In genomic region chr1:6860401-6860800, GRCh38 we compare ENCODE assay signal across 8 cellular contexts.
A peak's percentile ranks its signal among the peaks of the same experiment; 100 is the strongest.
DNase-seq lines count a peak whose midpoint lies in the region; ATAC-seq and TF ChIP-seq lines count a peak whose summit lies in the region.
"Had no signal": no experiment of that assay in that cellular context is flagged by ENCODE, and none has a peak within 500 bp of the region (broad histone marks: within the 10 kb centered on the region; RNA-seq: fewer than 3 reads in every experiment).

No MANE protein-coding gene starts in this region.

- BruUV-seq in HCT116 (replicated peaks; lab: Mats Ljungman, UMichigan) (no TSS peak), PC-3 (replicated peaks; lab: Mats Ljungman, UMichigan) (no TSS peak)

- H4K20me1 ChIP-seq in HCT116 (ENCODE audit: insufficient read depth) (no peaks in the 10 kb centered on the region; the same call in 1 of the 2 replicates), PC-3 (ENCODE audit: low read length) (no peaks in the 10 kb centered on the region)

- intact Hi-C loops in HCT116 (cut with micrococcal nuclease), result no loop called here
- intact Hi-C loops in PC-3 (cut with micrococcal nuclease), result no loop called here

- H3K4me1 ChIP-seq in HCT116 (ENCODE audit: control insufficient read depth in 1 of 2, insufficient read depth in 2 of 2, low read length in 2 of 2) (peaks cover 32 to 36% of the 10 kb centered on the region in 2 experiments), PC-3 (ENCODE audit: insufficient read depth, low read length) (peaks cover 6% of the 10 kb centered on the region; the same call in 1 of the 2 replicates)

- ATAC-seq in HCT116, result peak; percentile 70
- ATAC-seq in PC-3, result no peak
- ATAC-seq in HG03432 (IDR thresholded peaks at IDR 0.05; ENCODE audit: unreplicated experiment), result no peak

- TF ChIP-seq CTCF in HCT116 (IDR thresholded peaks at IDR 0.05 in 2 of 3, conservative IDR thresholded peaks at IDR 0.05 in 1 of 3; ENCODE audit: borderline replicate concordance in 1 of 3, insufficient read depth in 1 of 3, low read depth in 2 of 3, low read length in 2 of 3), result no peak
- TF ChIP-seq CTCF in PC-3 (conservative IDR thresholded peaks at IDR 0.05; ENCODE audit: low read depth, low read length), result no peak

- TF ChIP-seq POLR2A in HCT116 (IDR thresholded peaks at IDR 0.05; ENCODE audit: borderline replicate concordance, extremely low read depth, insufficient read depth, insufficient read length), result no peak

- RAD21 ChIA-PET in HCT116 (lab: Charles Lee; ENCODE audit: low non-redundant PET in 1 of 2, low total read pairs in 2 of 2, uncharacterized antibody in 2 of 2, unreplicated experiment in 2 of 2), result no interaction called here

- POLR2A ChIA-PET in HCT116 (lab: Charles Lee) (no interaction called here), PC-3 (lab: Charles Lee; ENCODE audit: unreplicated experiment) (no interaction called here)

- CTCF ChIA-PET in HCT116 (lab: Charles Lee) (interaction anchor here (0.7 kb wide), 2 partner anchors 65 to 159 kb away, joined by 3 read pairs; no protein-coding TSS in a partner anchor), PC-3 (lab: Charles Lee) (no interaction called here)

- no peaks in the 10 kb centered on the region for H3F3A ChIP-seq in PC-3 (ENCODE audit: low read length, unreplicated experiment)

- H3K4me2 ChIP-seq in HCT116 (ENCODE audit: low read length) (peak overlapping the region; percentile 78), PC-3 (ENCODE audit: low read length) (no peak overlapping the region)

- no peaks in the 10 kb centered on the region for H3K36me3 ChIP-seq in HCT116 (ENCODE audit: control insufficient read depth in 1 of 2, insufficient read depth in 2 of 2, low read length in 2 of 2)
- H3K36me3 ChIP-seq in PC-3 (ENCODE audit: low read depth, low read length), result no peaks in the 10 kb centered on the region

- H3K27me3 ChIP-seq in HCT116 (ENCODE audit: insufficient read depth, low read length) (no peaks in the 10 kb centered on the region), PC-3 (ENCODE audit: low read length) (no peaks in the 10 kb centered on the region)

- TF ChIP-seq RAD21 in HCT116 (IDR thresholded peaks at IDR 0.05; ENCODE audit: low read depth), result no peak

- no peak overlapping the region for H2AFZ ChIP-seq in HCT116 (ENCODE audit: low read depth, low read length, poor library complexity, severe bottlenecking)
- no peak overlapping the region for H2AFZ ChIP-seq in PC-3 (ENCODE audit: low read length)

- H3K4me3 ChIP-seq in HCT116 (replicated peaks in 1 of 2; ENCODE audit: low read depth in 1 of 2, low read length in 2 of 2), result peak overlapping the region in 1 of 2 experiments; percentile 34; a peak in 2 of 4 replicates
- no peak overlapping the region for H3K4me3 ChIP-seq in PC-3 (ENCODE audit: low read length)

- H3K79me2 ChIP-seq in HCT116 (ENCODE audit: insufficient read depth, low read length) (peaks cover 7% of the 10 kb centered on the region; the same call in 1 of the 2 replicates), PC-3 (ENCODE audit: low read length) (0 out of 2 replicates have a peak, but pooled peaks cover 5% of the 10 kb centered on the region)

- H3K9me3 ChIP-seq in HCT116 (ENCODE audit: control insufficient read depth in 1 of 2, insufficient read depth in 1 of 2, low read depth in 1 of 2, low read length in 2 of 2), result no peaks in the 10 kb centered on the region
- H3K9me3 ChIP-seq in PC-3 (ENCODE audit: low read length), result no peaks in the 10 kb centered on the region

- H3K9ac ChIP-seq in HCT116 (ENCODE audit: low read length) (no peak overlapping the region), PC-3 (ENCODE audit: low read length) (no peak overlapping the region)

- DNase-seq in HCT116 (ENCODE audit: low read depth, low spot score) (peak; percentile 24), PC-3 (no peak), dermis blood vessel endothelial cell (peak; percentile 73), pulmonary artery endothelial cell (ENCODE audit: low read depth, low spot score) (peak; percentile 15), NCI-H526 treated with DMSO at 0.1 percent for 48 hours (lab: John Stamatoyannopoulos, UW) (no peak)
- DNase-seq in activated CD8-positive, alpha-beta memory T cell treated with anti-CD3 and anti-CD28 coated beads for 24 hours, result no peak
- DNase-seq: NCI-H2081 treated with DMSO at 0.1 percent for 48 hours had no signal

- no peaks in the 10 kb centered on the region for H3K9me2 ChIP-seq in HCT116 (ENCODE audit: insufficient read depth)
- no peaks in the 10 kb centered on the region for H3K9me2 ChIP-seq in PC-3 (replicated peaks; ENCODE audit: low read length)

- H3K27ac ChIP-seq in HCT116 (ENCODE audit: low read depth, low read length), result peak overlapping the region; percentile 55
- H3K27ac ChIP-seq in PC-3 (ENCODE audit: low read length), result peak overlapping the region; percentile 42

TF ChIP-seq in HCT116, 20 proteins besides CTCF, POLR2A, EP300 and RAD21:
- TF ChIP-seq EGR1 (IDR thresholded peaks at IDR 0.05; ENCODE audit: low read depth) (peak; percentile 64; the same call in 1 of the 2 replicates), JUND (IDR thresholded peaks at IDR 0.05) (no peak)

Comparison
In these comparisons a context has a peak if more than half of its experiments do, and no peak if none do; other contexts are left out.
1. DNase-seq: peak in HCT116 (single experiment), dermis blood vessel endothelial cell (single experiment) and pulmonary artery endothelial cell (single experiment); none in PC-3 (single experiment), activated CD8-positive, alpha-beta memory T cell treated with anti-CD3 and anti-CD28 coated beads for 24 hours (single experiment) and NCI-H526 treated with DMSO at 0.1 percent for 48 hours (single experiment).